In genomic region chr6:900716-901605, GRCh38 we compare ENCODE assay signal across 1 cellular context.
A peak's percentile ranks its signal among the peaks of the same experiment; 100 is the strongest.
TF ChIP-seq lines count a peak whose summit lies in the region.

No MANE protein-coding gene starts in this region.

TF ChIP-seq in HepG2, 621 proteins besides CTCF, POLR2A, EP300 and RAD21 (continued from another document and continues in another):
- TF ChIP-seq, protein P1, sequence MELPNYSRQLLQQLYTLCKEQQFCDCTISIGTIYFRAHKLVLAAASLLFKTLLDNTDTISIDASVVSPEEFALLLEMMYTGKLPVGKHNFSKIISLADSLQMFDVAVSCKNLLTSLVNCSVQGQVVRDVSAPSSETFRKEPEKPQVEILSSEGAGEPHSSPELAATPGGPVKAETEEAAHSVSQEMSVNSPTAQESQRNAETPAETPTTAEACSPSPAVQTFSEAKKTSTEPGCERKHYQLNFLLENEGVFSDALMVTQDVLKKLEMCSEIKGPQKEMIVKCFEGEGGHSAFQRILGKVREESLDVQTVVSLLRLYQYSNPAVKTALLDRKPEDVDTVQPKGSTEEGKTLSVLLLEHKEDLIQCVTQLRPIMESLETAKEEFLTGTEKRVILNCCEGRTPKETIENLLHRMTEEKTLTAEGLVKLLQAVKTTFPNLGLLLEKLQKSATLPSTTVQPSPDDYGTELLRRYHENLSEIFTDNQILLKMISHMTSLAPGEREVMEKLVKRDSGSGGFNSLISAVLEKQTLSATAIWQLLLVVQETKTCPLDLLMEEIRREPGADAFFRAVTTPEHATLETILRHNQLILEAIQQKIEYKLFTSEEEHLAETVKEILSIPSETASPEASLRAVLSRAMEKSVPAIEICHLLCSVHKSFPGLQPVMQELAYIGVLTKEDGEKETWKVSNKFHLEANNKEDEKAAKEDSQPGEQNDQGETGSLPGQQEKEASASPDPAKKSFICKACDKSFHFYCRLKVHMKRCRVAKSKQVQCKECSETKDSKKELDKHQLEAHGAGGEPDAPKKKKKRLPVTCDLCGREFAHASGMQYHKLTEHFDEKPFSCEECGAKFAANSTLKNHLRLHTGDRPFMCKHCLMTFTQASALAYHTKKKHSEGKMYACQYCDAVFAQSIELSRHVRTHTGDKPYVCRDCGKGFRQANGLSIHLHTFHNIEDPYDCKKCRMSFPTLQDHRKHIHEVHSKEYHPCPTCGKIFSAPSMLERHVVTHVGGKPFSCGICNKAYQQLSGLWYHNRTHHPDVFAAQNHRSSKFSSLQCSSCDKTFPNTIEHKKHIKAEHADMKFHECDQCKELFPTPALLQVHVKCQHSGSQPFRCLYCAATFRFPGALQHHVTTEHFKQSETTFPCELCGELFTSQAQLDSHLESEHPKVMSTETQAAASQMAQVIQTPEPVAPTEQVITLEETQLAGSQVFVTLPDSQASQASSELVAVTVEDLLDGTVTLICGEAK (IDR thresholded peaks at IDR 0.05): no peak
- TF ChIP-seq, protein P1 (CRISPR knock-in tag; IDR thresholded peaks at IDR 0.05): no peak
- TF ChIP-seq RFXANK (CRISPR knock-in tag; IDR thresholded peaks at IDR 0.05) (no peak), MTA1 (CRISPR knock-in tag; IDR thresholded peaks at IDR 0.05; ENCODE audit: borderline replicate concordance) (0 out of 2 replicates have a peak, but pooled peaks have one; percentile 46), TEAD2 (CRISPR knock-in tag; IDR thresholded peaks at IDR 0.05) (no peak), ATAD3A (CRISPR knock-in tag; IDR thresholded peaks at IDR 0.05) (no peak), HNRNPH1 (optimal IDR thresholded peaks at IDR 0.05; ENCODE audit: low read depth, low read length) (no peak), SP5 (CRISPR knock-in tag; IDR thresholded peaks at IDR 0.05; ENCODE audit: borderline replicate concordance, low read depth) (no peak), ZMAT3 (CRISPR knock-in tag; conservative IDR thresholded peaks at IDR 0.05) (peak; percentile 3; the same call in 1 of the 2 replicates), CAMTA2 (CRISPR knock-in tag; IDR thresholded peaks at IDR 0.05; ENCODE audit: borderline replicate concordance) (no peak), NCOA2 (CRISPR knock-in tag; IDR thresholded peaks at IDR 0.05) (peak; percentile 87), RORA (CRISPR knock-in tag; IDR thresholded peaks at IDR 0.05) (no peak), TOPORS (CRISPR knock-in tag; IDR thresholded peaks at IDR 0.05) (no peak), MEIS1 (CRISPR knock-in tag; IDR thresholded peaks at IDR 0.05; ENCODE audit: borderline replicate concordance) (peak; percentile 61; the same call in 1 of the 2 replicates), NFE2 (CRISPR knock-in tag; IDR thresholded peaks at IDR 0.05) (no peak), ZBTB43 (CRISPR knock-in tag; conservative IDR thresholded peaks at IDR 0.05) (peak; percentile 63; the same call in 1 of the 2 replicates), SRSF4 (IDR thresholded peaks at IDR 0.05; ENCODE audit: low read depth, low read length, poor library complexity, severe bottlenecking) (no peak), SAP130 (CRISPR knock-in tag; IDR thresholded peaks at IDR 0.05; ENCODE audit: low read depth) (peak; percentile 49), MAZ (IDR thresholded peaks at IDR 0.05; ENCODE audit: borderline replicate concordance, low read depth, low read length) (no peak), MAZ (CRISPR knock-in tag; IDR thresholded peaks at IDR 0.05; ENCODE audit: low read depth) (0 out of 2 replicates have a peak, but pooled peaks have one; percentile 41), ZNF350 (CRISPR knock-in tag; IDR thresholded peaks at IDR 0.05; ENCODE audit: borderline replicate concordance, low read depth) (peak; percentile 69), ZNF781 (CRISPR knock-in tag; IDR thresholded peaks at IDR 0.05; ENCODE audit: borderline replicate concordance, not compliant biosample characterization) (no peak), KLF11 (CRISPR knock-in tag; IDR thresholded peaks at IDR 0.05) (no peak), DBP (CRISPR knock-in tag; IDR thresholded peaks at IDR 0.05; ENCODE audit: not compliant biosample characterization) (no peak), ZNF337 (CRISPR knock-in tag; IDR thresholded peaks at IDR 0.05; ENCODE audit: borderline replicate concordance, low read depth) (no peak), GPBP1L1 (CRISPR knock-in tag; IDR thresholded peaks at IDR 0.05) (no peak), HMGXB3 (CRISPR knock-in tag; IDR thresholded peaks at IDR 0.05; ENCODE audit: borderline replicate concordance) (no peak), SIX1 (CRISPR knock-in tag; IDR thresholded peaks at IDR 0.05; ENCODE audit: borderline replicate concordance) (0 out of 2 replicates have a peak, but pooled peaks have one; percentile 34), MIER3 (CRISPR knock-in tag; IDR thresholded peaks at IDR 0.05; ENCODE audit: borderline replicate concordance) (0 out of 2 replicates have a peak, but pooled peaks have one; percentile 46), FOXP4 (CRISPR knock-in tag; IDR thresholded peaks at IDR 0.05) (peak; percentile 76)
- TF ChIP-seq, protein P2, sequence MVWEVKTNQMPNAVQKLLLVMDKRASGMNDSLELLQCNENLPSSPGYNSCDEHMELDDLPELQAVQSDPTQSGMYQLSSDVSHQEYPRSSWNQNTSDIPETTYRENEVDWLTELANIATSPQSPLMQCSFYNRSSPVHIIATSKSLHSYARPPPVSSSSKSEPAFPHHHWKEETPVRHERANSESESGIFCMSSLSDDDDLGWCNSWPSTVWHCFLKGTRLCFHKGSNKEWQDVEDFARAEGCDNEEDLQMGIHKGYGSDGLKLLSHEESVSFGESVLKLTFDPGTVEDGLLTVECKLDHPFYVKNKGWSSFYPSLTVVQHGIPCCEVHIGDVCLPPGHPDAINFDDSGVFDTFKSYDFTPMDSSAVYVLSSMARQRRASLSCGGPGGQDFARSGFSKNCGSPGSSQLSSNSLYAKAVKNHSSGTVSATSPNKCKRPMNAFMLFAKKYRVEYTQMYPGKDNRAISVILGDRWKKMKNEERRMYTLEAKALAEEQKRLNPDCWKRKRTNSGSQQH (CRISPR knock-in tag; IDR thresholded peaks at IDR 0.05; ENCODE audit: low read depth): no peak
- TF ChIP-seq, protein P3, sequence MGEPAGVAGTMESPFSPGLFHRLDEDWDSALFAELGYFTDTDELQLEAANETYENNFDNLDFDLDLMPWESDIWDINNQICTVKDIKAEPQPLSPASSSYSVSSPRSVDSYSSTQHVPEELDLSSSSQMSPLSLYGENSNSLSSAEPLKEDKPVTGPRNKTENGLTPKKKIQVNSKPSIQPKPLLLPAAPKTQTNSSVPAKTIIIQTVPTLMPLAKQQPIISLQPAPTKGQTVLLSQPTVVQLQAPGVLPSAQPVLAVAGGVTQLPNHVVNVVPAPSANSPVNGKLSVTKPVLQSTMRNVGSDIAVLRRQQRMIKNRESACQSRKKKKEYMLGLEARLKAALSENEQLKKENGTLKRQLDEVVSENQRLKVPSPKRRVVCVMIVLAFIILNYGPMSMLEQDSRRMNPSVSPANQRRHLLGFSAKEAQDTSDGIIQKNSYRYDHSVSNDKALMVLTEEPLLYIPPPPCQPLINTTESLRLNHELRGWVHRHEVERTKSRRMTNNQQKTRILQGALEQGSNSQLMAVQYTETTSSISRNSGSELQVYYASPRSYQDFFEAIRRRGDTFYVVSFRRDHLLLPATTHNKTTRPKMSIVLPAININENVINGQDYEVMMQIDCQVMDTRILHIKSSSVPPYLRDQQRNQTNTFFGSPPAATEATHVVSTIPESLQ (CRISPR knock-in tag; conservative IDR thresholded peaks at IDR 0.05): no peak
